Comparison of ENCODE assay signal across 9 cellular contexts in the genomic region with DNA sequence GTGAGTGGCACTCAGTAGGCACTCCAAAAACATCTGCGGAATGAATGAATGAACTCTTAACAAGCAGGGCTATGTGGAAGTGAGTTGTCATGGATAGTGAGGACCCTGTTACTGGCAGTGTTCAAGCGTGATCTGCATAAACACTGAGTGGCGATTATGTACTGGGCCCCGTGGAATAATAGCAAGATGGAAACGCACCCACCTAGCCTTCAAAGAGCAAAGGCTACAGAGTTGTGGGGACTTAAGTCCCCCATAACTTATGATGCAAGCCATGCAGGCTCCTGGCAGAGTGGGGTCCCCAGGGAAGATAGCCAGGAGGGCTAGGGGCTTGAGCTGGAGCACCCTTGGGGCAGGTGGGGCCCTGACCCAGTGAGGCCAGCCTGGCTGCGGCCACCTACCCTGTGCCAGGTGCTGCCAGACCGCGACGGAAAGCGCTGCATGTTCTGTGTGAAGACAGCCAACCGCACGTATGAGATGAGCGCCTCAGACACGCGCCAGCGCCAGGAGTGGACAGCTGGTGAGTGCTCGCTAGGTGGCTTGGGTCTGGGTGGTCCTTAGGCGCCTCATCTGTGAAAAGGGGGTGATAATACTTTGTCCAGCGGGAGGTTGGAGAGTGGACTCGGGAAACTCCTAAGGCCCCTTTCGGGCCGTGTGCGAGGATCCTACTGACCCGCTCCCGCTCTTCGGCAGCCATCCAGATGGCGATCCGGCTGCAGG. TPM values are rescaled to one million over a fixed set of nuclear protein-coding genes. Genes with fewer than 3 reads are reported as not detected.
DNase-seq lines count a peak whose midpoint lies in the region; ATAC-seq, FAIRE-seq and TF ChIP-seq lines count a peak whose summit lies in the region.
"Had no signal": no experiment of that assay in that cellular context is flagged by ENCODE, and none has a peak within 500 bp of the region (broad histone marks: within the 10 kb centered on the region; RNA-seq: fewer than 3 reads in every experiment).

No MANE protein-coding gene starts in this region.

- TF ChIP-seq POLR2A in heart left ventricle (IDR thresholded peaks at IDR 0.05) = no peak

- no peaks in the 10 kb centered on the region for H3K9me3 Mint-ChIP-seq in activated CD4-positive, alpha-beta memory T cell treated with anti-CD3 and anti-CD28 coated beads for 36 hours

- no peak overlapping the region for H3K9ac ChIP-seq in rectal smooth muscle tissue (ENCODE audit: low read length)

- H3K27me3 ChIP-seq in heart left ventricle = no peaks in the 10 kb centered on the region
- H3K27me3 ChIP-seq in rectal smooth muscle tissue (ENCODE audit: control insufficient read depth, insufficient read depth, low read length) = no peaks in the 10 kb centered on the region

- H3K4me3 ChIP-seq in heart left ventricle (peak overlapping the region; percentile 30 to 67 (median 60)), rectal smooth muscle tissue (ENCODE audit: low read length) (peak overlapping the region; percentile 69)

- no peak overlapping the region for H3K4me3 Mint-ChIP-seq in activated CD4-positive, alpha-beta memory T cell treated with anti-CD3 and anti-CD28 coated beads for 36 hours

- CTCF ChIA-PET in activated CD4-positive, alpha-beta memory T cell treated with anti-CD3 and anti-CD28 coated beads for 36 hours (lab: Charles Lee) = interaction anchor here (1.0 to 1.8 kb wide), 5 partner anchors 10 to 24 kb away, joined by 3 to 10 read pairs (median 3); no protein-coding TSS in a partner anchor

- peak; percentile 67 for ATAC-seq in SK-N-SH treated with all-trans-retinoic acid at 6 μM for 48 hours
- ATAC-seq in heart left ventricle = peak in 3 of 4 donors; percentile 23 to 45 (median 37)

- H3K27ac Mint-ChIP-seq in activated CD4-positive, alpha-beta memory T cell treated with anti-CD3 and anti-CD28 coated beads for 36 hours = no peak overlapping the region

- H3K36me3 Mint-ChIP-seq in activated CD4-positive, alpha-beta memory T cell treated with anti-CD3 and anti-CD28 coated beads for 36 hours = peaks cover 70% of the 10 kb centered on the region

- no peak for FAIRE-seq in frontal cortex (lab: Jason Lieb, UNC)
- FAIRE-seq: colon had no signal

- no peaks in the 10 kb centered on the region for H3K9me3 ChIP-seq in heart left ventricle

- H3K36me3 ChIP-seq in heart left ventricle = peaks cover 0 to 59% (median 0%) of the 10 kb centered on the region in 9 donors
- peaks cover 7% of the 10 kb centered on the region for H3K36me3 ChIP-seq in rectal smooth muscle tissue (ENCODE audit: control insufficient read depth, insufficient read depth, low read length)

- DNase-seq in GM03348 (ENCODE audit: low spot score) (peak; percentile 31), heart left ventricle (no peak), frontal cortex (ENCODE audit: low spot score in 2 of 2) (no peak), hippocampal formation (lab: John Stamatoyannopoulos, UW) (no peak)
- DNase-seq in stimulated activated CD4-positive, alpha-beta T cell treated with anti-CD3 and anti-CD28 coated beads, Interleukin-12 subunit alpha, Interleukin-12 subunit beta, amount 100 ng/mL, for 4 hours = no peak
- no peak for DNase-seq in activated CD4-positive, alpha-beta memory T cell treated with anti-CD3 and anti-CD28 coated beads for 36 hours

- WGBS in heart left ventricle, 4 donors = 26 to 32% (median 32%) methylated on average over 27 to 28 of the region's 28 CpGs

- POLR2A ChIA-PET in activated CD4-positive, alpha-beta memory T cell treated with anti-CD3 and anti-CD28 coated beads for 36 hours (lab: Charles Lee) = no interaction called here

- H3K27me3 Mint-ChIP-seq in activated CD4-positive, alpha-beta memory T cell treated with anti-CD3 and anti-CD28 coated beads for 36 hours = no peaks in the 10 kb centered on the region

- TF ChIP-seq CTCF in heart left ventricle (IDR thresholded peaks at IDR 0.05) = no peak

- peaks cover 0 to 20% (median 5%) of the 10 kb centered on the region in 12 donors for H3K4me1 ChIP-seq in heart left ventricle
- peaks cover 3% of the 10 kb centered on the region for H3K4me1 ChIP-seq in rectal smooth muscle tissue (ENCODE audit: control insufficient read depth, insufficient read depth, low read length)

- intact Hi-C loops in heart left ventricle (cut with DNase I) = no loop called here
- intact Hi-C loops in activated CD4-positive, alpha-beta memory T cell treated with anti-CD3 and anti-CD28 coated beads for 36 hours (cut with micrococcal nuclease) = no loop called here

- peaks cover 35% of the 10 kb centered on the region for H3K4me1 Mint-ChIP-seq in activated CD4-positive, alpha-beta memory T cell treated with anti-CD3 and anti-CD28 coated beads for 36 hours (ENCODE audit: low read depth)

- peak overlapping the region in 7 of 12 donors; percentile 9 to 67 (median 28) for H3K27ac ChIP-seq in heart left ventricle
- no peak overlapping the region for H3K27ac ChIP-seq in rectal smooth muscle tissue (ENCODE audit: low read depth, low read length)

TF ChIP-seq in SK-N-SH treated with all-trans-retinoic acid at 6 μM for 48 hours, 23 proteins besides CTCF, POLR2A, EP300 and RAD21:
- no peak for TF ChIP-seq RARB (CRISPR knock-in tag; IDR thresholded peaks at IDR 0.05)
- TF ChIP-seq PPARA (CRISPR knock-in tag; IDR thresholded peaks at IDR 0.05; ENCODE audit: borderline replicate concordance) = no peak
- TF ChIP-seq SNAI2 (CRISPR knock-in tag; IDR thresholded peaks at IDR 0.05) = no peak
- TF ChIP-seq TOX (CRISPR knock-in tag; IDR thresholded peaks at IDR 0.05; ENCODE audit: borderline replicate concordance) = no peak
- TF ChIP-seq OSR1 (CRISPR knock-in tag; IDR thresholded peaks at IDR 0.05) = no peak
- no peak for TF ChIP-seq POU6F1 (CRISPR knock-in tag; IDR thresholded peaks at IDR 0.05; ENCODE audit: borderline replicate concordance, low read depth)
- TF ChIP-seq PATZ1 (CRISPR knock-in tag; IDR thresholded peaks at IDR 0.05; ENCODE audit: borderline replicate concordance) = no peak
- no peak for TF ChIP-seq CREB5 (CRISPR knock-in tag; IDR thresholded peaks at IDR 0.05; ENCODE audit: low read depth)
- TF ChIP-seq ZFP3 (CRISPR knock-in tag; IDR thresholded peaks at IDR 0.05) = no peak
- TF ChIP-seq ZNF565 (CRISPR knock-in tag; conservative IDR thresholded peaks at IDR 0.05; ENCODE audit: low read depth) = no peak
- no peak for TF ChIP-seq BACH2 (CRISPR knock-in tag; IDR thresholded peaks at IDR 0.05; ENCODE audit: borderline replicate concordance)
TF ChIP-seq in SK-N-SH treated with all-trans-retinoic acid at 6 μM for 48 hours: peak in this region for 0.

RNA-seq across cellular contexts. Expression of gene DEF6, which starts 20.0 kb away (rescaled TPM):
- 10 to 100 TPM in 1 of 9 donors, 1 to 10 TPM in 5, under 1 TPM in 3; 0.38 to 14.4 (median 1.3) TPM for total RNA-seq in heart left ventricle
- polyA plus RNA-seq in heart left ventricle = under 1 TPM; 0.72 to 0.86 TPM
- 2.4 TPM for total RNA-seq in frontal cortex
- 100 to 1,000 TPM; 103 TPM for total RNA-seq in activated CD4-positive, alpha-beta memory T cell treated with anti-CD3 and anti-CD28 coated beads for 36 hours

RNA-seq across cellular contexts. Expression of gene PPARD, which starts 24.7 kb away (rescaled TPM):
- total RNA-seq in heart left ventricle (10 to 100 TPM; 10.0 to 22.0 (median 13.4) TPM), frontal cortex (1.6 TPM)
- polyA plus RNA-seq in heart left ventricle = 10 to 100 TPM; 13.8 to 23.8 TPM
- 10 to 100 TPM; 19.9 to 20.9 TPM for total RNA-seq in activated CD4-positive, alpha-beta memory T cell treated with anti-CD3 and anti-CD28 coated beads for 36 hours

RNA-seq across cellular contexts. Expression of gene ZNF76, which starts 58.1 kb away (rescaled TPM):
- total RNA-seq in heart left ventricle = 10 to 100 TPM; 26.2 to 46.1 (median 33.0) TPM
- polyA plus RNA-seq in heart left ventricle = 10 to 100 TPM; 20.2 to 42.3 TPM
- 11.0 TPM for total RNA-seq in frontal cortex
- total RNA-seq in activated CD4-positive, alpha-beta memory T cell treated with anti-CD3 and anti-CD28 coated beads for 36 hours = 10 to 100 TPM; 35.2 to 38.5 TPM

Comparison
In these comparisons a context has a peak if more than half of its experiments do, and no peak if none do; other contexts are left out.
1. RNA of gene DEF6, which starts 20.0 kb away (total RNA-seq): 103 TPM in activated CD4-positive, alpha-beta memory T cell treated with anti-CD3 and anti-CD28 coated beads for 36 hours; 2.4 TPM in frontal cortex (single experiment) and 0.38 to 14.4 TPM in heart left ventricle; every median in the first group is over 4 times any median in the second.